Comparison of ENCODE assay signal across 10 cellular contexts in genomic region chr6:56659721-56660373, GRCh38. TPM values are rescaled to one million over a fixed set of nuclear protein-coding genes. Genes with fewer than 3 reads are reported as not detected.
DNase-seq lines count a peak whose midpoint lies in the region; ATAC-seq, FAIRE-seq and TF ChIP-seq lines count a peak whose summit lies in the region.
"Had no signal": no experiment of that assay in that cellular context is flagged by ENCODE, and none has a peak within 500 bp of the region (broad histone marks: within the 10 kb centered on the region; RNA-seq: fewer than 3 reads in every experiment).

No MANE protein-coding gene starts in this region.

- H3K4me1 ChIP-seq in endodermal cell (ENCODE audit: control insufficient read depth, insufficient read depth, low read length) (peaks cover 14% of the 10 kb centered on the region), testis (no peaks in the 10 kb centered on the region)
- no peaks in the 10 kb centered on the region for H3K4me1 ChIP-seq in effector memory CD4-positive, alpha-beta T cell (ENCODE audit: control insufficient read depth, insufficient read depth, low read length, poor library complexity, severe bottlenecking)

- no peaks in the 10 kb centered on the region for H3K27me3 Mint-ChIP-seq in endodermal cell (ENCODE audit: insufficient read depth)
- H3K27me3 Mint-ChIP-seq: naive B cell had no signal

- H3K27ac ChIP-seq in endodermal cell (ENCODE audit: low read depth, low read length) (no peak overlapping the region), testis (no peak overlapping the region)
- no peak overlapping the region for H3K27ac ChIP-seq in effector memory CD4-positive, alpha-beta T cell (ENCODE audit: insufficient read depth, low read length, poor library complexity, severe bottlenecking)

- DNase-seq in GM12891 (ENCODE audit: insufficient read length, low spot score) (no peak), GM20000 (ENCODE audit: low spot score) (peak; percentile 30), endodermal cell (peak; percentile 56), testis (no peak), AML-193 (lab: John Stamatoyannopoulos, UW) (no peak), hippocampal formation (lab: John Stamatoyannopoulos, UW) (no peak)
- no peak for DNase-seq in effector memory CD4-positive, alpha-beta T cell
- DNase-seq: DMS79, naive B cell had no signal

- H3K4me3 ChIP-seq in endodermal cell (ENCODE audit: low read length): no peak overlapping the region
- no peak overlapping the region for H3K4me3 ChIP-seq in effector memory CD4-positive, alpha-beta T cell (ENCODE audit: insufficient read depth, low read depth, low read length, poor library complexity, severe bottlenecking)
- no peak overlapping the region for H3K4me3 ChIP-seq in testis

- ATAC-seq in HG03159 (IDR thresholded peaks at IDR 0.05; ENCODE audit: unreplicated experiment): peak; percentile 88

- TF ChIP-seq CTCF in GM20000 (IDR thresholded peaks at IDR 0.05; ENCODE audit: extremely low read depth, missing control alignments) (no peak), endodermal cell (conservative IDR thresholded peaks at IDR 0.05) (no peak), testis (IDR thresholded peaks at IDR 0.05) (no peak)

- no peaks in the 10 kb centered on the region for H3K27me3 ChIP-seq in endodermal cell (ENCODE audit: control insufficient read depth, insufficient read depth, low read length, poor library complexity, severe bottlenecking)
- H3K27me3 ChIP-seq in effector memory CD4-positive, alpha-beta T cell (replicated peaks; ENCODE audit: control insufficient read depth, insufficient read depth, low read length, poor library complexity, severe bottlenecking): no peaks in the 10 kb centered on the region
- no peaks in the 10 kb centered on the region for H3K27me3 ChIP-seq in testis

- H3K9me3 Mint-ChIP-seq in endodermal cell: no peaks in the 10 kb centered on the region
- H3K9me3 Mint-ChIP-seq: naive B cell had no signal

- peak; percentile 90 for FAIRE-seq in GM12891 (lab: Jason Lieb, UNC)

- H3K9me3 ChIP-seq in endodermal cell (ENCODE audit: control insufficient read depth, low read length) (no peaks in the 10 kb centered on the region), testis (no peaks in the 10 kb centered on the region)
- no peaks in the 10 kb centered on the region for H3K9me3 ChIP-seq in effector memory CD4-positive, alpha-beta T cell (ENCODE audit: control insufficient read depth, low read length)

- H3K4me1 Mint-ChIP-seq in endodermal cell: peaks cover 59% of the 10 kb centered on the region

- no peaks in the 10 kb centered on the region for H3K36me3 ChIP-seq in endodermal cell (ENCODE audit: control insufficient read depth, insufficient read depth, low read length)
- no peaks in the 10 kb centered on the region for H3K36me3 ChIP-seq in effector memory CD4-positive, alpha-beta T cell (ENCODE audit: control insufficient read depth, insufficient read depth, low read length)
- no peaks in the 10 kb centered on the region for H3K36me3 ChIP-seq in testis (ENCODE audit: low read depth, missing control alignments)

- intact Hi-C loops in testis (cut with DNase I; ENCODE audit: low total_unique reads): no loop called here

- WGBS in endodermal cell (ENCODE audit: insufficient coverage in 1 of 2, insufficient read length in 1 of 2), 2 experiments: 77 to 94% methylated on average over 2 of the region's 2 CpGs
- WGBS in testis, 2 donors: 70 to 82% methylated on average over 2 of the region's 2 CpGs

- H3K9ac ChIP-seq in endodermal cell (ENCODE audit: extremely low read depth, low read length, poor library complexity, severe bottlenecking): no peak overlapping the region

- no peak for TF ChIP-seq POLR2A in GM12891 (IDR thresholded peaks at IDR 0.05; ENCODE audit: low read depth, low read length)
- TF ChIP-seq POLR2A in testis (IDR thresholded peaks at IDR 0.05): no peak

- no peak overlapping the region for H3K4me3 Mint-ChIP-seq in endodermal cell
- H3K4me3 Mint-ChIP-seq: naive B cell had no signal

- peak overlapping the region; percentile 31 for H3K27ac Mint-ChIP-seq in endodermal cell

- H3K36me3 Mint-ChIP-seq in endodermal cell (ENCODE audit: low read depth): no peaks in the 10 kb centered on the region
- H3K36me3 Mint-ChIP-seq: naive B cell had no signal

TF ChIP-seq in GM12891, 5 proteins besides CTCF, POLR2A, EP300 and RAD21:
- TF ChIP-seq SPI1 (IDR thresholded peaks at IDR 0.05; ENCODE audit: low read depth, low read length) (no peak), POLR2AphosphoS5 (IDR thresholded peaks at IDR 0.05; ENCODE audit: low read depth, low read length) (no peak)

RNA-seq across cellular contexts. Expression of gene DST, which starts 17.2 kb away (rescaled TPM):
- polyA plus RNA-seq in GM12891 (2012; ENCODE audit: low read depth, missing spikeins): 30.5 TPM
- total RNA-seq in endodermal cell: 100 to 1,000 TPM; 101 to 113 TPM
- polyA plus RNA-seq in endodermal cell (2013, experiment 1 of 2): 66.5 TPM
- polyA plus RNA-seq in endodermal cell (2013, experiment 2 of 2): 66.8 TPM
- total RNA-seq in testis: 100 to 1,000 TPM; 175 to 221 TPM
- polyA plus RNA-seq in testis (ENCODE audit: insufficient read depth, low read depth, low replicate concordance): 94.8 TPM

Comparison
In these comparisons a context has a peak if more than half of its experiments do, and no peak if none do; other contexts are left out.
1. DNase-seq: peak in GM20000 (single experiment) and endodermal cell (single experiment); none in GM12891 (single experiment), effector memory CD4-positive, alpha-beta T cell (0 of 3), testis (single experiment), AML-193 (0 of 2) and hippocampal formation (0 of 2).